In genomic region chr10:1525354-1526162, GRCh38 we compare ENCODE assay signal across 1 cellular context.
TF ChIP-seq lines count a peak whose summit lies in the region.

No MANE protein-coding gene starts in this region.

TF ChIP-seq in IMR-90, 13 proteins besides CTCF, POLR2A, EP300 and RAD21:
- TF ChIP-seq SMC3 (IDR thresholded peaks at IDR 0.05; ENCODE audit: low read depth, low read length): no peak
- TF ChIP-seq CHD1 (IDR thresholded peaks at IDR 0.05; ENCODE audit: low read depth, low read length): no peak
- TF ChIP-seq, protein P1, sequence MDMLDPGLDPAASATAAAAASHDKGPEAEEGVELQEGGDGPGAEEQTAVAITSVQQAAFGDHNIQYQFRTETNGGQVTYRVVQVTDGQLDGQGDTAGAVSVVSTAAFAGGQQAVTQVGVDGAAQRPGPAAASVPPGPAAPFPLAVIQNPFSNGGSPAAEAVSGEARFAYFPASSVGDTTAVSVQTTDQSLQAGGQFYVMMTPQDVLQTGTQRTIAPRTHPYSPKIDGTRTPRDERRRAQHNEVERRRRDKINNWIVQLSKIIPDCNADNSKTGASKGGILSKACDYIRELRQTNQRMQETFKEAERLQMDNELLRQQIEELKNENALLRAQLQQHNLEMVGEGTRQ (IDR thresholded peaks at IDR 0.05; ENCODE audit: low read depth, low read length): no peak
- TF ChIP-seq RCOR1 (IDR thresholded peaks at IDR 0.05; ENCODE audit: insufficient replicate concordance, low read length): no peak
- no peak for TF ChIP-seq NFE2L2 (IDR thresholded peaks at IDR 0.05; ENCODE audit: low read depth, low read length)
- TF ChIP-seq RFX5 (IDR thresholded peaks at IDR 0.05; ENCODE audit: low read depth, low read length): no peak
- TF ChIP-seq FOS (IDR thresholded peaks at IDR 0.05; ENCODE audit: low read depth, low read length): no peak
